ENCODE assay signal across 2 cellular contexts in genomic region chr13:51980918-51981317, GRCh38.
TF ChIP-seq lines count a peak whose summit lies in the region.

No MANE protein-coding gene starts in this region.

TF ChIP-seq in HepG2, 621 proteins besides CTCF, POLR2A, EP300 and RAD21:
- TF ChIP-seq ZNF362 (CRISPR knock-in tag; IDR thresholded peaks at IDR 0.05; ENCODE audit: borderline replicate concordance) (no peak), CEBPZ (IDR thresholded peaks at IDR 0.05; ENCODE audit: low read length) (0 out of 2 replicates have a peak, but pooled peaks have one; percentile 10)

TF ChIP-seq in K562, 482 proteins besides CTCF, POLR2A, EP300 and RAD21:
- TF ChIP-seq ZNF445 (CRISPR knock-in tag; IDR thresholded peaks at IDR 0.05; ENCODE audit: low read depth) = no peak
- TF ChIP-seq PTBP1 (IDR thresholded peaks at IDR 0.05; ENCODE audit: low read depth, low read length) = no peak
- TF ChIP-seq ZNF589 (CRISPR knock-in tag; IDR thresholded peaks at IDR 0.05; ENCODE audit: low read depth) = no peak
- no peak for TF ChIP-seq MEF2D (tag; conservative IDR thresholded peaks at IDR 0.05; ENCODE audit: low read depth)
- 0 out of 2 replicates have a peak, but pooled peaks have one; percentile 14 for TF ChIP-seq FOSL1 (tag; conservative IDR thresholded peaks at IDR 0.05)
